In genomic region chr19:12840091-12841079, GRCh38 we compare ENCODE assay signal across 7 cellular contexts. TPM values are rescaled to one million over a fixed set of nuclear protein-coding genes. Genes with fewer than 3 reads are reported as not detected.
DNase-seq lines count a peak whose midpoint lies in the region; ATAC-seq and TF ChIP-seq lines count a peak whose summit lies in the region.

No MANE protein-coding gene starts in this region.

- DNase-seq in GM03348 (ENCODE audit: low spot score) (peak; percentile 69), NAMALWA (ENCODE audit: low spot score) (peak; percentile 88), fibroblast of the conjunctiva (ENCODE audit: low read depth) (peak; percentile 47), ovary (peak in 3 of 5 donors; percentile 43 to 70 (median 64)), NCI-H510A treated with DMSO at 0.1 percent for 48 hours (lab: John Stamatoyannopoulos, UW) (no peak), inferior parietal cortex (ENCODE audit: extremely low spot score) (no peak)
- peak; percentile 76 for DNase-seq in activated CD8-positive, alpha-beta memory T cell treated with anti-CD3 and anti-CD28 coated beads, Interleukin-2, amount 10 ng/mL, durations not matched to agents 7 days and 5 days

- H3K27me3 Mint-ChIP-seq in activated CD8-positive, alpha-beta memory T cell treated with anti-CD3 and anti-CD28 coated beads, Interleukin-2, amount 10 ng/mL, durations not matched to agents 7 days and 5 days, result peaks cover 69% of the 10 kb centered on the region

- no peak for TF ChIP-seq CTCF in ovary (IDR thresholded peaks at IDR 0.05)

- 15 to 18% (median 15%) methylated on average over 43 of the region's 43 CpGs for WGBS in ovary, 3 donors

- H3K36me3 ChIP-seq in ovary, result no peaks in the 10 kb centered on the region

- intact Hi-C loops in ovary (cut with DNase I), result no loop called here

- H3K27me3 ChIP-seq in ovary, result peaks cover 8% of the 10 kb centered on the region

- H3K9me3 ChIP-seq in ovary, result no peaks in the 10 kb centered on the region

- TF ChIP-seq POLR2A in ovary (IDR thresholded peaks at IDR 0.05), result no peak

- H3K4me3 Mint-ChIP-seq in activated CD8-positive, alpha-beta memory T cell treated with anti-CD3 and anti-CD28 coated beads, Interleukin-2, amount 10 ng/mL, durations not matched to agents 7 days and 5 days, result no peak overlapping the region

- H3K27ac Mint-ChIP-seq in activated CD8-positive, alpha-beta memory T cell treated with anti-CD3 and anti-CD28 coated beads, Interleukin-2, amount 10 ng/mL, durations not matched to agents 7 days and 5 days, result no peak overlapping the region

- no peak overlapping the region for H3K4me3 ChIP-seq in ovary

- no peaks in the 10 kb centered on the region for H3K9me3 Mint-ChIP-seq in activated CD8-positive, alpha-beta memory T cell treated with anti-CD3 and anti-CD28 coated beads, Interleukin-2, amount 10 ng/mL, durations not matched to agents 7 days and 5 days (ENCODE audit: low read depth)

- peaks cover 5% of the 10 kb centered on the region for H3K4me1 ChIP-seq in ovary (ENCODE audit: insufficient read depth)

- no peak overlapping the region for H3K27ac ChIP-seq in ovary

- peak; percentile 68 for ATAC-seq in activated CD8-positive, alpha-beta memory T cell treated with anti-CD3 and anti-CD28 coated beads, Interleukin-2, amount 10 ng/mL, durations not matched to agents 7 days and 5 days

- H3K4me1 Mint-ChIP-seq in activated CD8-positive, alpha-beta memory T cell treated with anti-CD3 and anti-CD28 coated beads, Interleukin-2, amount 10 ng/mL, durations not matched to agents 7 days and 5 days, result peaks cover 16% of the 10 kb centered on the region

- no peaks in the 10 kb centered on the region for H3K36me3 Mint-ChIP-seq in activated CD8-positive, alpha-beta memory T cell treated with anti-CD3 and anti-CD28 coated beads, Interleukin-2, amount 10 ng/mL, durations not matched to agents 7 days and 5 days

- no peak for TF ChIP-seq EP300 in ovary (IDR thresholded peaks at IDR 0.05)

- CTCF ChIA-PET in activated CD8-positive, alpha-beta memory T cell treated with anti-CD3 and anti-CD28 coated beads, Interleukin-2, amount 10 ng/mL, durations not matched to agents 7 days and 5 days (lab: Charles Lee), result interaction anchor here (1.7 kb wide), 1 partner anchor 42 kb away, joined by 3 read pairs; no protein-coding TSS in a partner anchor

RNA-seq across cellular contexts. Expression of gene MAST1, which starts 2.1 kb away (rescaled TPM):
- total RNA-seq in activated CD8-positive, alpha-beta memory T cell treated with anti-CD3 and anti-CD28 coated beads, Interleukin-2, amount 10 ng/mL, durations not matched to agents 7 days and 5 days, result 1 to 10 TPM in 1 of 2 experiments, under 1 TPM in 1; 0.67 to 2.5 TPM
- 1 to 10 TPM in 4 of 7 donors, under 1 TPM in 3; 0.25 to 1.4 (median 1.1) TPM for total RNA-seq in ovary
- 1 to 10 TPM in 1 of 2 donors, under 1 TPM in 1; 0.40 to 2.4 TPM for polyA plus RNA-seq in ovary

RNA-seq across cellular contexts. Expression of gene RTBDN, which starts 6.0 kb away (rescaled TPM):
- total RNA-seq in activated CD8-positive, alpha-beta memory T cell treated with anti-CD3 and anti-CD28 coated beads, Interleukin-2, amount 10 ng/mL, durations not matched to agents 7 days and 5 days, result not detected
- not detected for total RNA-seq in ovary
- polyA plus RNA-seq in ovary, result not detected

RNA-seq across cellular contexts. Expression of gene RNASEH2A, which starts 34.0 kb away (rescaled TPM):
- total RNA-seq in activated CD8-positive, alpha-beta memory T cell treated with anti-CD3 and anti-CD28 coated beads, Interleukin-2, amount 10 ng/mL, durations not matched to agents 7 days and 5 days, result 10 to 100 TPM; 53.4 to 58.8 TPM
- 10 to 100 TPM in 1 of 7 donors, 1 to 10 TPM in 6; 1.2 to 12.2 (median 7.7) TPM for total RNA-seq in ovary
- polyA plus RNA-seq in ovary, result 1 to 10 TPM; 1.6 to 8.0 TPM

RNA-seq across cellular contexts. Expression of gene THSD8, which starts 38.5 kb away (rescaled TPM):
- total RNA-seq in activated CD8-positive, alpha-beta memory T cell treated with anti-CD3 and anti-CD28 coated beads, Interleukin-2, amount 10 ng/mL, durations not matched to agents 7 days and 5 days, result 10 to 100 TPM; 27.9 to 29.8 TPM
- total RNA-seq in ovary, result 1 to 10 TPM in 5 of 7 donors, under 1 TPM in 1, not detected in 1; 0.71 to 5.4 (median 2.6) TPM
- 1 to 10 TPM; 1.4 to 7.2 TPM for polyA plus RNA-seq in ovary

RNA-seq across cellular contexts. Expression of gene PRDX2, which starts 38.8 kb away (rescaled TPM):
- 100 to 1,000 TPM; 168 to 218 TPM for total RNA-seq in activated CD8-positive, alpha-beta memory T cell treated with anti-CD3 and anti-CD28 coated beads, Interleukin-2, amount 10 ng/mL, durations not matched to agents 7 days and 5 days
- 100 to 1,000 TPM; 191 to 321 (median 263) TPM for total RNA-seq in ovary
- polyA plus RNA-seq in ovary, result 100 to 1,000 TPM in 1 of 2 donors, 10 to 100 TPM in 1; 98.3 to 237 TPM

Comparison
In these comparisons a context has a peak if more than half of its experiments do, and no peak if none do; other contexts are left out.
1. DNase-seq: peak in GM03348 (single experiment), NAMALWA (single experiment), activated CD8-positive, alpha-beta memory T cell treated with anti-CD3 and anti-CD28 coated beads, Interleukin-2, amount 10 ng/mL, durations not matched to agents 7 days and 5 days (single experiment), fibroblast of the conjunctiva (single experiment) and ovary (3 of 5); none in NCI-H510A treated with DMSO at 0.1 percent for 48 hours (single experiment) and inferior parietal cortex (single experiment).
2. RNA of gene RNASEH2A, which starts 34.0 kb away (total RNA-seq): 53.4 to 58.8 TPM in activated CD8-positive, alpha-beta memory T cell treated with anti-CD3 and anti-CD28 coated beads, Interleukin-2, amount 10 ng/mL, durations not matched to agents 7 days and 5 days; 1.2 to 12.2 TPM in ovary; every median in the first group is over 4 times any median in the second.